Comparison of ENCODE assay signal across 18 cellular contexts in genomic region chr10:11913184-11913641, GRCh38.
DNase-seq lines count a peak whose midpoint lies in the region; ATAC-seq and TF ChIP-seq lines count a peak whose summit lies in the region.
"Had no signal": no experiment of that assay in that cellular context is flagged by ENCODE, and none has a peak within 500 bp of the region (broad histone marks: within the 10 kb centered on the region; RNA-seq: fewer than 3 reads in every experiment).

No MANE protein-coding gene starts in this region.

- peak overlapping the region; percentile 88 for H3K27ac Mint-ChIP-seq in mesothelial cell of epicardium
- H3K27ac Mint-ChIP-seq: memory B cell had no signal

- no peak for ATAC-seq in GM18861 (IDR thresholded peaks at IDR 0.05; ENCODE audit: unreplicated experiment)
- no peak for ATAC-seq in GM21786 (IDR thresholded peaks at IDR 0.05; ENCODE audit: unreplicated experiment)
- ATAC-seq: gastroesophageal sphincter had no signal

- no peak for TF ChIP-seq POLR2A in Peyer's patch (IDR thresholded peaks at IDR 0.05)

- H3K36me3 Mint-ChIP-seq in mesothelial cell of epicardium, result no peaks in the 10 kb centered on the region
- H3K36me3 Mint-ChIP-seq: memory B cell had no signal

- no peaks in the 10 kb centered on the region for H3K9me3 Mint-ChIP-seq in mesothelial cell of epicardium
- H3K9me3 Mint-ChIP-seq: memory B cell had no signal

- DNase-seq in EH (ENCODE audit: low read depth) (peak; percentile 41), OCI-M1 (lab: John Stamatoyannopoulos, UW) (peak; percentile 65), mesothelial cell of epicardium (ENCODE audit: low spot score in 2 of 2, unreplicated experiment in 2 of 2) (no peak), Peyer's patch (no peak)
- no peak for DNase-seq in stimulated activated CD4-positive, alpha-beta T cell treated with anti-CD3 and anti-CD28 coated beads, Interleukin-15, amount 100 ng/mL, for 24 hours
- DNase-seq: ACHN, activated gamma-delta T cell, C1 segment of cervical spinal cord, dorsolateral prefrontal cortex, NCI-H1436 treated with DMSO at 0.1 percent for 48 hours, NCI-H2171 treated with DMSO at 0.1 percent for 48 hours, SIG-M5, WERI-Rb-1 had no signal

- H3K4me3 ChIP-seq in ectodermal cell (ENCODE audit: insufficient read depth, low read depth, low read length), result no peak overlapping the region
- no peak overlapping the region for H3K4me3 ChIP-seq in Peyer's patch
- H3K4me3 ChIP-seq: dorsolateral prefrontal cortex, gastroesophageal sphincter had no signal

- H3K4me3 Mint-ChIP-seq in mesothelial cell of epicardium, result no peak overlapping the region
- H3K4me3 Mint-ChIP-seq: memory B cell had no signal

- H3K27me3 Mint-ChIP-seq in mesothelial cell of epicardium (ENCODE audit: low read depth), result no peaks in the 10 kb centered on the region

- whole genome bisulfite sequencing in ectodermal cell, 2 experiments, result 38 to 50% methylated on average over 10 of the region's 10 CpGs

- H3K36me3 ChIP-seq in ectodermal cell (ENCODE audit: control insufficient read depth, insufficient read depth, low read length), result no peaks in the 10 kb centered on the region
- no peaks in the 10 kb centered on the region for H3K36me3 ChIP-seq in Peyer's patch
- H3K36me3 ChIP-seq: gastroesophageal sphincter, WERI-Rb-1 had no signal

- TF ChIP-seq CTCF in mesothelial cell of epicardium (IDR thresholded peaks at IDR 0.05; ENCODE audit: unreplicated experiment) (no peak), Peyer's patch (IDR thresholded peaks at IDR 0.05) (no peak)

- H3K27me3 ChIP-seq in ectodermal cell (ENCODE audit: control insufficient read depth, insufficient read depth, low read length, poor library complexity, severe bottlenecking) (no peaks in the 10 kb centered on the region), Peyer's patch (no peaks in the 10 kb centered on the region)
- H3K27me3 ChIP-seq: gastroesophageal sphincter had no signal

- H3K9me3 ChIP-seq in ectodermal cell (ENCODE audit: control insufficient read depth, low read length) (no peaks in the 10 kb centered on the region), Peyer's patch (no peaks in the 10 kb centered on the region)
- H3K9me3 ChIP-seq: gastroesophageal sphincter had no signal

- H3K4me1 ChIP-seq in ectodermal cell (ENCODE audit: control insufficient read depth, insufficient read depth, low read length), result peaks cover 11% of the 10 kb centered on the region
- no peaks in the 10 kb centered on the region for H3K4me1 ChIP-seq in Peyer's patch
- H3K4me1 ChIP-seq: gastroesophageal sphincter had no signal

- H3K4me1 Mint-ChIP-seq in mesothelial cell of epicardium, result peaks cover 15% of the 10 kb centered on the region
- H3K4me1 Mint-ChIP-seq: memory B cell had no signal

- H3K27ac ChIP-seq in ectodermal cell (ENCODE audit: insufficient read depth, low read depth, low read length, poor library complexity, severe bottlenecking) (peak overlapping the region; percentile 50), Peyer's patch (no peak overlapping the region)
- H3K27ac ChIP-seq: dorsolateral prefrontal cortex, gastroesophageal sphincter, WERI-Rb-1 had no signal

Comparison
In these comparisons a context has a peak if more than half of its experiments do, and no peak if none do; other contexts are left out.
1. DNase-seq: peak in EH (single experiment) and OCI-M1 (single experiment); none in mesothelial cell of epicardium (0 of 2), Peyer's patch (0 of 3) and stimulated activated CD4-positive, alpha-beta T cell treated with anti-CD3 and anti-CD28 coated beads, Interleukin-15, amount 100 ng/mL, for 24 hours (single experiment).